In genomic region chr14:58368951-58369350, GRCh38 we compare ENCODE assay signal across 22 cellular contexts. TPM values are rescaled to one million over a fixed set of nuclear protein-coding genes. Genes with fewer than 3 reads are reported as not detected.
DNase-seq lines count a peak whose midpoint lies in the region; ATAC-seq and TF ChIP-seq lines count a peak whose summit lies in the region.
"Had no signal": no experiment of that assay in that cellular context is flagged by ENCODE, and none has a peak within 500 bp of the region (broad histone marks: within the 10 kb centered on the region; RNA-seq: fewer than 3 reads in every experiment).

No MANE protein-coding gene starts in this region.

- TF ChIP-seq RAD21 in IMR-90 (IDR thresholded peaks at IDR 0.05; ENCODE audit: low read length): no peak

- H3K23ac ChIP-seq in IMR-90 (ENCODE audit: low read depth, low read length): no peak overlapping the region

- H3K9me1 ChIP-seq in IMR-90 (ENCODE audit: insufficient read depth, low read length): no peaks in the 10 kb centered on the region

- H3K4me1 Mint-ChIP-seq in endothelial cell (ENCODE audit: unreplicated experiment): no peaks in the 10 kb centered on the region
- H3K4me1 Mint-ChIP-seq in stimulated activated naive CD8-positive, alpha-beta T cell treated with anti-CD3 and anti-CD28 coated beads, Interleukin-15, amount 100 ng/mL, for 72 hours: peaks cover 10% of the 10 kb centered on the region

- peak overlapping the region; percentile 49 for H3K4me3 Mint-ChIP-seq in endothelial cell (ENCODE audit: unreplicated experiment)
- no peak overlapping the region for H3K4me3 Mint-ChIP-seq in stimulated activated naive CD8-positive, alpha-beta T cell treated with anti-CD3 and anti-CD28 coated beads, Interleukin-15, amount 100 ng/mL, for 72 hours
- H3K4me3 Mint-ChIP-seq: CD4-positive, CD25-positive, alpha-beta regulatory T cell had no signal

- in situ Hi-C loops in IMR-90 (cut with MboI; ENCODE audit: low sequenced_read_pairs): no loop called here

- no peaks in the 10 kb centered on the region for H3K27me3 ChIP-seq in IMR-90 (ENCODE audit: control insufficient read depth, insufficient read depth, low read length)
- H3K27me3 ChIP-seq: BE2C had no signal

- no peak overlapping the region for H2AK9ac ChIP-seq in IMR-90 (replicated peaks; ENCODE audit: low read depth, low read length, poor library complexity)

- no peaks in the 10 kb centered on the region for H4K20me1 ChIP-seq in IMR-90 (ENCODE audit: insufficient read depth, low read length)

- H3K9ac ChIP-seq in IMR-90 (ENCODE audit: low read depth, low read length): no peak overlapping the region

- no peak overlapping the region for H4K91ac ChIP-seq in IMR-90 (ENCODE audit: insufficient read depth, low read depth, low read length)

- intact Hi-C loops in IMR-90 (cut with micrococcal nuclease): no loop called here

- no peak overlapping the region for H3K4me2 ChIP-seq in IMR-90 (ENCODE audit: low read depth, low read length)

- TF ChIP-seq CTCF in IMR-90 (conservative IDR thresholded peaks at IDR 0.05; ENCODE audit: low read depth, low read length) (no peak), endothelial cell (IDR thresholded peaks at IDR 0.05; ENCODE audit: unreplicated experiment) (no peak)

- BruUV-seq in IMR-90 (replicated peaks; lab: Mats Ljungman, UMichigan): no TSS peak

- H3K4ac ChIP-seq in IMR-90 (ENCODE audit: low read depth, low read length): no peak overlapping the region

- 0 out of 4 replicates have a peak overlapping the region, but pooled peaks of 1 of the 2 experiments have one; percentile 28 for H4K8ac ChIP-seq in IMR-90 (ENCODE audit: low read depth in 2 of 2, low read length in 2 of 2)

- dilution Hi-C loops in IMR-90 (cut with HindIII; ENCODE audit: low sequenced_read_pairs, unreplicated experiment): no loop called here

- CTCF ChIA-PET in IMR-90 (lab: Yijun Ruan, JAX): no interaction called here

- H2AK5ac ChIP-seq in IMR-90 (ENCODE audit: low read depth, low read length): no peak overlapping the region

- no CpG with 5 or more reads among the region's 1 CpG for WGBS in IMR-90 (ENCODE audit: extremely low coverage in 2 of 2, insufficient read length in 1 of 2), 2 experiments

- no peak overlapping the region for H2BK20ac ChIP-seq in IMR-90 (ENCODE audit: low read depth, low read length)

- H3K36me3 Mint-ChIP-seq in endothelial cell (ENCODE audit: low read depth, unreplicated experiment): peaks cover 32% of the 10 kb centered on the region

- DNase-seq in AG08396 (ENCODE audit: low spot score) (peak; percentile 6), IMR-90 (peak; percentile 59), endothelial cell (ENCODE audit: low spot score) (no peak), hepatic stellate cell (ENCODE audit: low spot score) (peak; percentile 7), NCI-H2196 treated with DMSO at 0.1 percent for 48 hours (lab: John Stamatoyannopoulos, UW; ENCODE audit: unreplicated experiment) (no peak), superior temporal gyrus (ENCODE audit: extremely low spot score) (no peak)
- no peak for DNase-seq in stimulated activated naive CD8-positive, alpha-beta T cell treated with anti-CD3 and anti-CD28 coated beads, Interleukin-15, amount 100 ng/mL, for 72 hours
- DNase-seq: BE2C; Caco-2; CD4-positive, CD25-positive, alpha-beta regulatory T cell; GF-D8; NCI-H1105; NCI-H2081 treated with DMSO at 0.1 percent for 48 hours; NCI-H2227 treated with DMSO at 0.1 percent for 48 hours; NCI-H510A treated with DMSO at 0.1 percent for 48 hours; NCI-H774; SHP77 had no signal

- no peak overlapping the region for H4K5ac ChIP-seq in IMR-90 (ENCODE audit: low read depth, low read length)

- no peaks in the 10 kb centered on the region for H3K4me1 ChIP-seq in IMR-90 (ENCODE audit: control insufficient read depth, insufficient read depth, low read length)
- H3K4me1 ChIP-seq: BE2C, Caco-2 had no signal

- H3K56ac ChIP-seq in IMR-90 (ENCODE audit: extremely low read depth, insufficient read depth, low read length): no peak overlapping the region

- POLR2A ChIA-PET in IMR-90 (lab: Charles Lee; ENCODE audit: unreplicated experiment): no interaction called here

- no peaks in the 10 kb centered on the region for H3K27me3 Mint-ChIP-seq in endothelial cell (ENCODE audit: unreplicated experiment)
- H3K27me3 Mint-ChIP-seq in stimulated activated naive CD8-positive, alpha-beta T cell treated with anti-CD3 and anti-CD28 coated beads, Interleukin-15, amount 100 ng/mL, for 72 hours: no peaks in the 10 kb centered on the region
- H3K27me3 Mint-ChIP-seq: CD4-positive, CD25-positive, alpha-beta regulatory T cell had no signal

- ATAC-seq in IMR-90 (ENCODE audit: low read depth): no peak
- no peak for ATAC-seq in SK-N-SH treated with all-trans-retinoic acid at 6 μM for 48 hours
- no peak for ATAC-seq in stimulated activated naive CD8-positive, alpha-beta T cell treated with anti-CD3 and anti-CD28 coated beads, Interleukin-15, amount 100 ng/mL, for 72 hours
- ATAC-seq: K562 had no signal

- TF ChIP-seq POLR2A in IMR-90 (IDR thresholded peaks at IDR 0.05; ENCODE audit: low read depth, low read length): no peak

- H3K18ac ChIP-seq in IMR-90 (ENCODE audit: low read depth, low read length): no peak overlapping the region

- no peak overlapping the region for H2BK15ac ChIP-seq in IMR-90 (ENCODE audit: low read depth, low read length)

- H3K4me3 ChIP-seq in IMR-90 (ENCODE audit: insufficient read depth, low read depth, low read length): no peak overlapping the region
- H3K4me3 ChIP-seq: K562 had no signal

- H3K27ac Mint-ChIP-seq in endothelial cell (ENCODE audit: unreplicated experiment): no peak overlapping the region
- peak overlapping the region in 1 of 2 donors; percentile 72 for H3K27ac Mint-ChIP-seq in stimulated activated naive CD8-positive, alpha-beta T cell treated with anti-CD3 and anti-CD28 coated beads, Interleukin-15, amount 100 ng/mL, for 72 hours

- no peak overlapping the region for H3K27ac ChIP-seq in IMR-90 (ENCODE audit: insufficient read depth, low read length)

- H3K9me3 ChIP-seq in IMR-90 (ENCODE audit: control insufficient read depth, insufficient read depth, low read length): no peaks in the 10 kb centered on the region
- H3K9me3 ChIP-seq: BE2C, Caco-2 had no signal

- no peaks in the 10 kb centered on the region for H3K9me3 Mint-ChIP-seq in endothelial cell (ENCODE audit: unreplicated experiment)
- H3K9me3 Mint-ChIP-seq in stimulated activated naive CD8-positive, alpha-beta T cell treated with anti-CD3 and anti-CD28 coated beads, Interleukin-15, amount 100 ng/mL, for 72 hours: no peaks in the 10 kb centered on the region
- H3K9me3 Mint-ChIP-seq: CD4-positive, CD25-positive, alpha-beta regulatory T cell had no signal

- H2BK5ac ChIP-seq in IMR-90 (ENCODE audit: low read depth, low read length, poor library complexity, severe bottlenecking): no peak overlapping the region

- peaks cover 27% of the 10 kb centered on the region for H3K36me3 ChIP-seq in IMR-90 (ENCODE audit: control insufficient read depth, insufficient read depth, low read length)

- H3K14ac ChIP-seq in IMR-90 (replicated peaks; ENCODE audit: low read depth, low read length): no peak overlapping the region; the same call in 1 of the 2 replicates

- H2AFZ ChIP-seq in IMR-90 (replicated peaks; ENCODE audit: low read length, poor library complexity): no peak overlapping the region

- no peak overlapping the region for H2BK120ac ChIP-seq in IMR-90 (ENCODE audit: low read depth, low read length)

- H3K79me1 ChIP-seq in IMR-90 (ENCODE audit: low read depth in 1 of 2, low read length in 2 of 2): no peaks in the 10 kb centered on the region; a peak in 1 of 4 replicates

TF ChIP-seq in IMR-90, 13 proteins besides CTCF, POLR2A, EP300 and RAD21 (continues in another document):
- TF ChIP-seq MAFK (IDR thresholded peaks at IDR 0.05; ENCODE audit: low read depth, low read length) (no peak), USF2 (IDR thresholded peaks at IDR 0.05; ENCODE audit: low read depth, low read length) (no peak), MXI1 (IDR thresholded peaks at IDR 0.05; ENCODE audit: borderline replicate concordance, low read depth, low read length) (no peak), RCOR1 (IDR thresholded peaks at IDR 0.05; ENCODE audit: insufficient replicate concordance, low read length) (no peak)

TF ChIP-seq in SK-N-SH treated with all-trans-retinoic acid at 6 μM for 48 hours, 23 proteins besides CTCF, POLR2A, EP300 and RAD21:
- TF ChIP-seq CREB5 (CRISPR knock-in tag; IDR thresholded peaks at IDR 0.05; ENCODE audit: low read depth): no peak
- TF ChIP-seq ISL1 (CRISPR knock-in tag; IDR thresholded peaks at IDR 0.05): no peak
- no peak for TF ChIP-seq RARB (CRISPR knock-in tag; IDR thresholded peaks at IDR 0.05)

RNA-seq across cellular contexts. Expression of gene TOMM20L, which starts 26.8 kb away (rescaled TPM):
- not detected in 2 replicates for total RNA-seq in IMR-90 (2012; rRNA removed)
- not detected in 2 replicates for polyA plus RNA-seq in IMR-90 (2012; rRNA removed)
- polyA plus RNA-seq in IMR-90 (2012; cell fraction: cytosol; rRNA removed): 1.5 TPM in 1 of 2 replicates, not detected in the other
- not detected in 2 replicates for polyA plus RNA-seq in IMR-90 (2012; cell fraction: nucleus; rRNA removed; ENCODE audit: low replicate concordance)
- total RNA-seq in endothelial cell (ENCODE audit: unreplicated experiment): not detected
- total RNA-seq: A172; CD4-positive, CD25-positive, alpha-beta regulatory T cell; H1; K562; RPMI7951 had no signal
- polyA plus RNA-seq: H1, K562 had no signal

RNA-seq across cellular contexts. Expression of gene TIMM9, which starts 58.4 kb away (rescaled TPM):
- total RNA-seq in IMR-90 (2012; rRNA removed) (27.8 and 49.7 TPM in 2 replicates), endothelial cell (ENCODE audit: unreplicated experiment) (42.1 TPM)
- polyA plus RNA-seq in IMR-90 (2012; rRNA removed): 19.2 and 23.7 TPM in 2 replicates
- 16.3 and 19.4 TPM in 2 replicates for polyA plus RNA-seq in IMR-90 (2012; cell fraction: cytosol; rRNA removed)
- polyA plus RNA-seq in IMR-90 (2012; cell fraction: nucleus; rRNA removed; ENCODE audit: low replicate concordance): 2.4 and 14.6 TPM in 2 replicates

RNA-seq across cellular contexts. Expression of gene KIAA0586, which starts 58.6 kb away (rescaled TPM):
- total RNA-seq in IMR-90 (2012; rRNA removed) (36.7 and 44.4 TPM in 2 replicates), endothelial cell (ENCODE audit: unreplicated experiment) (18.3 TPM)
- 9.4 and 9.5 TPM in 2 replicates for polyA plus RNA-seq in IMR-90 (2012; rRNA removed)
- polyA plus RNA-seq in IMR-90 (2012; cell fraction: cytosol; rRNA removed): 1.1 and 2.3 TPM in 2 replicates
- 1.6 and 11.4 TPM in 2 replicates for polyA plus RNA-seq in IMR-90 (2012; cell fraction: nucleus; rRNA removed; ENCODE audit: low replicate concordance)

Comparison
In these comparisons a context has a peak if more than half of its experiments do, and no peak if none do; other contexts are left out.
1. DNase-seq: peak in AG08396 (single experiment), IMR-90 (single experiment) and hepatic stellate cell (single experiment); none in endothelial cell (single experiment), NCI-H2196 treated with DMSO at 0.1 percent for 48 hours (single experiment), superior temporal gyrus (single experiment) and stimulated activated naive CD8-positive, alpha-beta T cell treated with anti-CD3 and anti-CD28 coated beads, Interleukin-15, amount 100 ng/mL, for 72 hours (0 of 2).